ENCODE assay signal across 12 cellular contexts in genomic region chr9:93130861-93131481, GRCh38. TPM values are rescaled to one million over a fixed set of nuclear protein-coding genes. Genes with fewer than 3 reads are reported as not detected.
DNase-seq lines count a peak whose midpoint lies in the region; ATAC-seq and TF ChIP-seq lines count a peak whose summit lies in the region.
"Had no signal": no experiment of that assay in that cellular context is flagged by ENCODE, and none has a peak within 500 bp of the region (broad histone marks: within the 10 kb centered on the region; RNA-seq: fewer than 3 reads in every experiment).

No MANE protein-coding gene starts in this region.

- TF ChIP-seq CTCF in right atrium auricular region (IDR thresholded peaks at IDR 0.05) = no peak
- no peak for TF ChIP-seq CTCF in osteocyte (IDR thresholded peaks at IDR 0.05)

- no peaks in the 10 kb centered on the region for H3K9me3 Mint-ChIP-seq in activated naive CD8-positive, alpha-beta T cell treated with anti-CD3 and anti-CD28 coated beads, Interleukin-2, amount 50 U/mL, for 24 hours
- H3K9me3 Mint-ChIP-seq in osteocyte (ENCODE audit: unreplicated experiment) = no peaks in the 10 kb centered on the region

- H3K4me3 Mint-ChIP-seq in activated naive CD8-positive, alpha-beta T cell treated with anti-CD3 and anti-CD28 coated beads, Interleukin-2, amount 50 U/mL, for 24 hours = peak overlapping the region; percentile 90
- no peak overlapping the region for H3K4me3 Mint-ChIP-seq in osteocyte (ENCODE audit: unreplicated experiment)

- H3K36me3 Mint-ChIP-seq in activated naive CD8-positive, alpha-beta T cell treated with anti-CD3 and anti-CD28 coated beads, Interleukin-2, amount 50 U/mL, for 24 hours (ENCODE audit: low read depth) = peaks cover 8% of the 10 kb centered on the region
- no peaks in the 10 kb centered on the region for H3K36me3 Mint-ChIP-seq in osteocyte (ENCODE audit: unreplicated experiment)

- H3K27me3 ChIP-seq in right atrium auricular region = no peaks in the 10 kb centered on the region

- H3K4me3 ChIP-seq in right atrium auricular region (no peak overlapping the region), skin epidermis (no peak overlapping the region)

- peaks cover 0 to 89% of the 10 kb centered on the region in 2 donors for H3K4me1 ChIP-seq in right atrium auricular region

- H3K4me1 Mint-ChIP-seq in activated naive CD8-positive, alpha-beta T cell treated with anti-CD3 and anti-CD28 coated beads, Interleukin-2, amount 50 U/mL, for 24 hours = peaks cover 72% of the 10 kb centered on the region
- H3K4me1 Mint-ChIP-seq in osteocyte (ENCODE audit: unreplicated experiment) = peaks cover 67% of the 10 kb centered on the region

- no peaks in the 10 kb centered on the region for H3K9me3 ChIP-seq in right atrium auricular region

- H3K36me3 ChIP-seq in right atrium auricular region = peaks cover 3% of the 10 kb centered on the region

- no peak for ATAC-seq in activated naive CD8-positive, alpha-beta T cell treated with anti-CD3 and anti-CD28 coated beads, Interleukin-2, amount 50 U/mL, for 24 hours
- ATAC-seq in HG03520 (IDR thresholded peaks at IDR 0.05; ENCODE audit: unreplicated experiment) = no peak

- H3K27ac ChIP-seq in right atrium auricular region (peak overlapping the region; percentile 97 to 99), skin epidermis (peak overlapping the region in 17 of 21 experiments; percentile 21 to 97 (median 90))

- no peaks in the 10 kb centered on the region for H3K27me3 Mint-ChIP-seq in activated naive CD8-positive, alpha-beta T cell treated with anti-CD3 and anti-CD28 coated beads, Interleukin-2, amount 50 U/mL, for 24 hours
- no peaks in the 10 kb centered on the region for H3K27me3 Mint-ChIP-seq in osteocyte (ENCODE audit: unreplicated experiment)

- DNase-seq in MV-4-11 (lab: John Stamatoyannopoulos, UW) (peak; percentile 25), right atrium auricular region (ENCODE audit: low spot score) (no peak), NCI-H1417 treated with DMSO at 0.1 percent for 48 hours (lab: John Stamatoyannopoulos, UW) (no peak), NCI-H226 (no peak), osteocyte (ENCODE audit: extremely low spot score, unreplicated experiment) (no peak)
- no peak for DNase-seq in activated naive CD8-positive, alpha-beta T cell treated with anti-CD3 and anti-CD28 coated beads, Interleukin-2, amount 50 U/mL, for 24 hours
- DNase-seq: KBM-7, NCI-H510A treated with DMSO at 0.1 percent for 48 hours, SW 1271 had no signal

- peak overlapping the region; percentile 90 for H3K27ac Mint-ChIP-seq in activated naive CD8-positive, alpha-beta T cell treated with anti-CD3 and anti-CD28 coated beads, Interleukin-2, amount 50 U/mL, for 24 hours
- H3K27ac Mint-ChIP-seq in osteocyte (ENCODE audit: unreplicated experiment) = no peak overlapping the region

RNA-seq across cellular contexts. Expression of gene NINJ1, which starts 3.1 kb away (rescaled TPM):
- total RNA-seq in right atrium auricular region (10 to 100 TPM; 65.5 to 89.4 TPM), osteocyte (28.1 and 32.9 TPM in 2 replicates)

RNA-seq across cellular contexts. Expression of gene CARD19, which starts 35.0 kb away (rescaled TPM):
- total RNA-seq in right atrium auricular region = 10 to 100 TPM; 21.2 to 46.8 TPM
- 35.8 and 42.9 TPM in 2 replicates for total RNA-seq in osteocyte

RNA-seq across cellular contexts. Expression of gene WNK2, which starts 53.0 kb away (rescaled TPM):
- total RNA-seq in right atrium auricular region = 100 to 1,000 TPM in 1 of 2 donors, 10 to 100 TPM in 1; 61.4 to 132 TPM
- total RNA-seq in osteocyte = not detected in 2 replicates
- total RNA-seq: fibroblast of lung had no signal

Comparison
In these comparisons a context has a peak if more than half of its experiments do, and no peak if none do; other contexts are left out.
1. RNA of gene WNK2, which starts 53.0 kb away (total RNA-seq): 61.4 to 132 TPM in right atrium auricular region; not detected in osteocyte; every median in the first group is over 10 times any median in the second.